8 cellular contexts compared by ENCODE assay signal in the genomic region with DNA sequence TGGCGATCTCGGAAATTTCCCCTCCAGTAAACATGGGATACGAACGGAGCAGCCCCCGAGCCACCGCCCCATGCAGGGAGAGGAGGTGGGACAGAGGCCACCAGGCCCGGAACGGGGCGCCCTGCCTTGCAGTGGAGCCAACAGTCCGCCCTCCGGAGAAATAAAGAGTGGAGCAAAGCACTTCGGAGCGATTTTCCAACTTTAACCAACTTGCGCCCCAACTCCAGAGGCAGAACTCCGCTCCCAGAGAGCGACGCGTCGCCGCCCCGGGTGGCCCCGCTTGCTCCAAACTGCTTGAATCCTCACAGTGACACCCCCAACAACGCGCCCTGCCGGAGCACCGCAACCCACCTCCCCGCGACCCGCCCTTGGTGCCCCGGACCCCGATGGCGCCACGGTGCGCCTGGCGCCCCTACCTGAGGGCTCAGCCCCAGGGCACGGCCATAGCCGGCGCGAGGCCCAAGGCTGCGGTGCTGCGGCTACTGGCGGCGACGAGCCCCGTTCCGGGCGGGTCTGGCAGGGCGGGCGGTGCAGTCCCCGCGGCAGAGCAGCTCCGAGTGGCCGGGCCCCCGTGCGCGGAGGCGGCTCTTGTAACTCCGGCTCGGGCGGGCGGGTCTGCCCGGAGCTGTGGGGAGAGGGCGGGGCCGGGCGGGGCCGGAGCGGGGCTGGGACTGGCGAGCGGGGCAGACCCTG. TPM values are rescaled to one million over a fixed set of nuclear protein-coding genes. Genes with fewer than 3 reads are reported as not detected.
DNase-seq lines count a peak whose midpoint lies in the region; ATAC-seq and TF ChIP-seq lines count a peak whose summit lies in the region.

AHNAK (minus strand) TSS at position 563 of the 693 bp plus-strand sequence. CDS start 10,708 bp downstream, outside the sequence.

- no peaks in the 10 kb centered on the region for H3K36me3 ChIP-seq in thyroid gland

- peak; percentile 50 for DNase-seq in NCI-H146 (lab: John Stamatoyannopoulos, UW)
- DNase-seq in NCI-H146 treated with DMSO at 0.1 percent for 48 hours (lab: John Stamatoyannopoulos, UW; ENCODE audit: unreplicated experiment) = no peak
- peak; percentile 73 for DNase-seq in NCI-H69 (lab: John Stamatoyannopoulos, UW)
- DNase-seq in activated T-cell treated with anti-CD3 and anti-CD28 coated beads for 48 hours (ENCODE audit: low read depth) = peak; percentile 62
- DNase-seq in epithelial cell of proximal tubule (ENCODE audit: low read depth) = no peak
- DNase-seq in mucosa of gallbladder (ENCODE audit: low spot score) = peak; percentile 80
- peak; percentile 88 to 90 for DNase-seq in thyroid gland

- intact Hi-C loops in thyroid gland (cut with DNase I) = no loop called here

- peak within 1 kb of the TSS; percentile 92 to 99 (median 96) for H3K27ac ChIP-seq in thyroid gland

- TF ChIP-seq CTCF in epithelial cell of proximal tubule (conservative IDR thresholded peaks at IDR 0.05; ENCODE audit: low read depth, low read length) (no peak), thyroid gland (IDR thresholded peaks at IDR 0.05) (no peak)

- H3K27me3 ChIP-seq in thyroid gland = no peaks in the 10 kb centered on the region

- peak; percentile 85 for TF ChIP-seq POLR2A in thyroid gland (IDR thresholded peaks at IDR 0.05)

- peak within 1 kb of the TSS; percentile 99 for H3K4me3 ChIP-seq in epithelial cell of proximal tubule (ENCODE audit: low read depth, low read length)
- peak within 1 kb of the TSS; percentile 46 to 87 (median 85) for H3K4me3 ChIP-seq in thyroid gland (replicated peaks in 1 of 3)

- peaks cover 42 to 74% of the 10 kb centered on the region in 2 donors for H3K4me1 ChIP-seq in thyroid gland

- ATAC-seq in GM19395 (IDR thresholded peaks at IDR 0.05; ENCODE audit: unreplicated experiment) = no peak

- H3K9me3 ChIP-seq in thyroid gland = no peaks in the 10 kb centered on the region

- 1% methylated on average over 11 to 25 of the region's 69 CpGs for WGBS in thyroid gland, 2 donors

RNA-seq across cellular contexts. Expression of gene AHNAK, which starts in this region (rescaled TPM):
- 198 and 296 TPM in 2 replicates for total RNA-seq in epithelial cell of proximal tubule
- 549 TPM for total RNA-seq in mucosa of gallbladder
- total RNA-seq in thyroid gland = 100 to 1,000 TPM; 227 to 400 (median 288) TPM

Comparison
In these comparisons a context has a peak if more than half of its experiments do, and no peak if none do; other contexts are left out.
1. DNase-seq: peak in NCI-H146 (single experiment), NCI-H69 (single experiment), activated T-cell treated with anti-CD3 and anti-CD28 coated beads for 48 hours (single experiment), mucosa of gallbladder (single experiment) and thyroid gland (2 of 2); none in NCI-H146 treated with DMSO at 0.1 percent for 48 hours (single experiment) and epithelial cell of proximal tubule (single experiment).